In the genomic region with DNA sequence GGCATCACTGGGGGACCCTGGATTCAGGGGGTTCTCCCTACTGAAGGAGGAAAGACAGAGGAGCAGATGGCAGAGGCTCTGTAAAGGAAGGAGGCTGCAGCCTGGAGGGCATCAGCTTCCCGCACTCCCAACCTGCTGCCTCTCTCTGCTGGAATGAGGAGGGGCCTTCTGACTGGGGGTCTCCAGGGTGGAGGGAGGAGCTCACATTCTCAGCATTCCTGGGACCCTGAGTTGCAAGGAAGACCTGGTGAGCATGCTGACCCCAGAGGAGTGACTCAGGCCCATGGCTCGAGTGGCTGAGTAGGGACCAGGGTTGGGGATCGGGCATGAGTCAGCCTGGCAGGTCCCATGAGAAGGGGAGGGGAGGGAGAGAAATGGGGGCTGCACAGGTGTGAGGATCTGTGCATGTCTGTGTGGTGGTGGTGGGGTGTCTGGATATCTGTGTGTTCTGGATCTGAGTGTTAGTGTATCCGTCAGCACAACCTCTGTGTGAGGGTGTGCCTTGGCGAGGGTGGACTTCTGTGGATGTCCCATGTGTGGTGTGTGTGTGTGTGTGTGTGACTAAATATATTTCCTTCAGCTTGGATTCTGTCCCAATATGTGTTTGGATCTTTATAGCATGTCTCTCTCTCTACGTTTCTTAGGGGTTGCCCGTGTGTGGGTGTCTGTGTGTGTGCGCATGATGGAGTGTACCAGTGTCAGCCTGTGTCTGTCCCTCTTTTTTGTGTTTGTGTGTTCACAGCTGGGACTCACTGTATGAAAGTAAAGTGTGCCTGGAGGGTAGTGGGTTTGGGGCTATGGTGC, we compare ENCODE assay signal across 10 cellular contexts. TPM values are rescaled to one million over a fixed set of nuclear protein-coding genes. Genes with fewer than 3 reads are reported as not detected.
A peak's percentile ranks its signal among the peaks of the same experiment; 100 is the strongest.
DNase-seq lines count a peak whose midpoint lies in the region; ATAC-seq and TF ChIP-seq lines count a peak whose summit lies in the region.
"Had no signal": no experiment of that assay in that cellular context is flagged by ENCODE, and none has a peak within 500 bp of the region (broad histone marks: within the 10 kb centered on the region; RNA-seq: fewer than 3 reads in every experiment).

No MANE protein-coding gene starts in this region.

- peak overlapping the region; percentile 97 for H3K27ac ChIP-seq in brain microvascular endothelial cell

- DNase-seq in 8988T = peak; percentile 80
- DNase-seq in HT-29 (ENCODE audit: low spot score) = peak; percentile 60
- peak; percentile 89 for DNase-seq in brain microvascular endothelial cell
- DNase-seq in lung microvascular endothelial cell (ENCODE audit: low read depth in 2 of 2) = peak; percentile 31 to 84
- DNase-seq: naive B cell, NCI-H345 had no signal

- no peaks in the 10 kb centered on the region for H3K27me3 ChIP-seq in brain microvascular endothelial cell (replicated peaks)

- no peak for TF ChIP-seq CTCF in brain microvascular endothelial cell (IDR thresholded peaks at IDR 0.05; ENCODE audit: low read depth, low read length, missing control alignments)

- H3K4me3 ChIP-seq in brain microvascular endothelial cell (ENCODE audit: low read depth, low read length) = peak overlapping the region; percentile 12

- peaks cover 34% of the 10 kb centered on the region for H3K36me3 ChIP-seq in brain microvascular endothelial cell (replicated peaks)

- ATAC-seq in HG03457 (IDR thresholded peaks at IDR 0.05; ENCODE audit: unreplicated experiment) (no peak), HG02623 (IDR thresholded peaks at IDR 0.05; ENCODE audit: unreplicated experiment) (no peak), HG03442 (IDR thresholded peaks at IDR 0.05; ENCODE audit: unreplicated experiment) (no peak)
- no peak for ATAC-seq in activated CD4-positive, CD25-positive, alpha-beta regulatory T cell treated with anti-CD3 and anti-CD28 coated beads, Interleukin-2, amount 50 U/mL, for 24 hours

- in situ Hi-C loops in brain microvascular endothelial cell (cut with HindIII; ENCODE audit: low pct_ligation_motif_present, low sequenced_read_pairs) = no loop called here

RNA-seq across cellular contexts. Expression of a gene that starts 4.6 kb away (rescaled TPM):
- total RNA-seq in HT-29 (2014; rRNA removed; shearing (Covaris generic)) = 1.5 and 1.7 TPM in 2 replicates
- total RNA-seq in lung microvascular endothelial cell = 2.6 and 27.0 TPM in 2 replicates

RNA-seq across cellular contexts. Expression of a gene that starts 30.6 kb away (rescaled TPM):
- total RNA-seq in HT-29 (2014; rRNA removed; shearing (Covaris generic)) = 18.2 and 31.4 TPM in 2 replicates
- total RNA-seq in lung microvascular endothelial cell = 0.65 TPM in 1 of 2 replicates, not detected in the other

RNA-seq across cellular contexts. Expression of a gene that starts 40.5 kb away (rescaled TPM):
- 294 and 300 TPM in 2 replicates for total RNA-seq in HT-29 (2014; rRNA removed; shearing (Covaris generic))
- total RNA-seq in lung microvascular endothelial cell = 42.1 and 53.0 TPM in 2 replicates

Comparison
In these comparisons a context has a peak if more than half of its experiments do, and no peak if none do; other contexts are left out.
1. RNA of a gene that starts 30.6 kb away (total RNA-seq): 18.2 to 31.4 TPM in HT-29; 0.65 TPM in lung microvascular endothelial cell; every median in the first group is over 10 times any median in the second.
2. Peak in every context shown above with its lines, with median percentiles within 50 percentile points of each other: DNase-seq.